Comparison of ENCODE assay signal across 18 cellular contexts in the genomic region with DNA sequence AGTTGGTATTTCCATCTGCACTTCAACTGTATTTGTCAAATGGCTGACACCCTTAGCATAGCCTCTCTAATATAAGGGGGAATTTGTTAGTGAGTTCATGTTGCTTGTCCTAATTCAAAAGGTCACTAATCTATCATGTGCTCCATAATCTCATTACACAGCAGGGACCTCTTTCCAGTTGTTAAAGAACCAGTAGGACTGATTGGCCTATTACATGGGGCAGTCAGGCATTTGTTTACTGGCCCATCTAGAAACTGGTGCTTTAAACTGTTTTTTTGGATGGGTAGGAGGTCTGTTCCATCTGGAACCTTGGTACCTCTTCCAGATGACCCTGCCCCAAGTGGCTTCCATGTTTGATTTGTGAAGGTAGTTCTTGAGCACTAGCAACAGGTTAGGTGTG.
"Had no signal": no experiment of that assay in that cellular context is flagged by ENCODE, and none has a peak within 500 bp of the region (broad histone marks: within the 10 kb centered on the region; RNA-seq: fewer than 3 reads in every experiment).

No MANE protein-coding gene starts in this region.

- H3K27me3 Mint-ChIP-seq: central memory CD8-positive, alpha-beta T cell had no signal

- H3K36me3 ChIP-seq: brain microvascular endothelial cell, gastroesophageal sphincter, left lung, pancreas, thyroid gland had no signal

- H3K4me3 ChIP-seq: coronary artery, gastroesophageal sphincter, left lung, pancreas, thyroid gland had no signal

- H3K27me3 ChIP-seq: brain microvascular endothelial cell, gastroesophageal sphincter, left lung, pancreas, thyroid gland had no signal

- H3K27ac Mint-ChIP-seq: activated naive CD8-positive, alpha-beta T cell treated with anti-CD3 and anti-CD28 coated beads for 36 hours; naive B cell; stimulated activated effector memory CD8-positive, alpha-beta T cell treated with anti-CD3 and anti-CD28 coated beads, Interleukin-12 subunit alpha, Interleukin-12 subunit beta, amount 100 ng/mL, for 72 hours had no signal

- H3K27ac ChIP-seq: brain microvascular endothelial cell, coronary artery, gastroesophageal sphincter, left lung, pancreas, thyroid gland had no signal

- H3K4me1 ChIP-seq: left lung, pancreas, thyroid gland had no signal

- DNase-seq: activated CD4-positive, alpha-beta T cell treated with anti-CD3 and anti-CD28 coated beads, Interleukin-2, amount 50 U/mL, for 1 hour; activated CD8-positive, alpha-beta memory T cell treated with anti-CD3 and anti-CD28 coated beads for 24 hours; activated gamma-delta T cell treated with Interleukin-2 at 50 U/mL for 16 hours; activated naive CD8-positive, alpha-beta T cell treated with anti-CD3 and anti-CD28 coated beads for 36 hours; amygdala; brain microvascular endothelial cell; effector memory CD4-positive, alpha-beta T cell; left lung; mammary epithelial cell; naive B cell; pancreas; stimulated activated CD4-positive, alpha-beta T cell treated with anti-CD3 and anti-CD28 coated beads, Interleukin-12 subunit alpha, Interleukin-12 subunit beta, amount 100 ng/mL, for 4 hours; thyroid gland had no signal

- H3K9me3 Mint-ChIP-seq: activated naive CD8-positive, alpha-beta T cell treated with anti-CD3 and anti-CD28 coated beads for 36 hours; central memory CD8-positive, alpha-beta T cell; naive B cell; stimulated activated effector memory CD8-positive, alpha-beta T cell treated with anti-CD3 and anti-CD28 coated beads, Interleukin-12 subunit alpha, Interleukin-12 subunit beta, amount 100 ng/mL, for 72 hours had no signal

- ATAC-seq: activated CD4-positive, CD25-positive, alpha-beta regulatory T cell treated with anti-CD3 and anti-CD28 coated beads, Interleukin-2, amount 50 U/mL, for 24 hours; gastroesophageal sphincter; left lung; pancreas; stimulated activated effector memory CD8-positive, alpha-beta T cell treated with anti-CD3 and anti-CD28 coated beads, Interleukin-12 subunit alpha, Interleukin-12 subunit beta, amount 100 ng/mL, for 72 hours had no signal

- H3K36me3 Mint-ChIP-seq: activated naive CD8-positive, alpha-beta T cell treated with anti-CD3 and anti-CD28 coated beads for 36 hours; naive B cell; stimulated activated effector memory CD8-positive, alpha-beta T cell treated with anti-CD3 and anti-CD28 coated beads, Interleukin-12 subunit alpha, Interleukin-12 subunit beta, amount 100 ng/mL, for 72 hours had no signal

- H3K4me1 Mint-ChIP-seq: activated naive CD8-positive, alpha-beta T cell treated with anti-CD3 and anti-CD28 coated beads for 36 hours; central memory CD8-positive, alpha-beta T cell; naive B cell; stimulated activated effector memory CD8-positive, alpha-beta T cell treated with anti-CD3 and anti-CD28 coated beads, Interleukin-12 subunit alpha, Interleukin-12 subunit beta, amount 100 ng/mL, for 72 hours had no signal

- H3K4me3 Mint-ChIP-seq: activated naive CD8-positive, alpha-beta T cell treated with anti-CD3 and anti-CD28 coated beads for 36 hours; central memory CD8-positive, alpha-beta T cell; naive B cell; stimulated activated effector memory CD8-positive, alpha-beta T cell treated with anti-CD3 and anti-CD28 coated beads, Interleukin-12 subunit alpha, Interleukin-12 subunit beta, amount 100 ng/mL, for 72 hours had no signal
